1 cellular context compared by ENCODE assay signal in the genomic region with DNA sequence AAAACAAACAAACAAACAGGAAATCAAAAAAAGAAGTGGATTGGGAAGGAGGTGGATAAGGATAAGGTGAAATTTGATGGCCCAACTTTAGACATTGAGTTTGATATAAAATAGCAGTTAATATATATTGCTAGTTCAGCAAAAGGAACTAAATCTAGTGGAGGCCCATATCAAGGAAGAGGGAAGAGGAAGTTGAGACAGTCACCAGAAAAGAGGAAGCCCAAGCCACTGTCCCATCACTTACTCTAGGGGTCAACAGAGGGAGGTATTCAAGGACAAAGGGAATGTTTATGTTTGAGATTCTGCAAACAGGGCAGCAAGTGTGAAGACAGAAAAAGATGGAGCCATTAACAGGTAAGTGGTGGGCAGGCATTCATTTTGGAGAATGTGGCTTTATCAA.
TF ChIP-seq lines count a peak whose summit lies in the region.

No MANE protein-coding gene starts in this region.

TF ChIP-seq in WTC11, 78 proteins besides CTCF, POLR2A, EP300 and RAD21 (continued from another document):
- TF ChIP-seq, protein P1, sequence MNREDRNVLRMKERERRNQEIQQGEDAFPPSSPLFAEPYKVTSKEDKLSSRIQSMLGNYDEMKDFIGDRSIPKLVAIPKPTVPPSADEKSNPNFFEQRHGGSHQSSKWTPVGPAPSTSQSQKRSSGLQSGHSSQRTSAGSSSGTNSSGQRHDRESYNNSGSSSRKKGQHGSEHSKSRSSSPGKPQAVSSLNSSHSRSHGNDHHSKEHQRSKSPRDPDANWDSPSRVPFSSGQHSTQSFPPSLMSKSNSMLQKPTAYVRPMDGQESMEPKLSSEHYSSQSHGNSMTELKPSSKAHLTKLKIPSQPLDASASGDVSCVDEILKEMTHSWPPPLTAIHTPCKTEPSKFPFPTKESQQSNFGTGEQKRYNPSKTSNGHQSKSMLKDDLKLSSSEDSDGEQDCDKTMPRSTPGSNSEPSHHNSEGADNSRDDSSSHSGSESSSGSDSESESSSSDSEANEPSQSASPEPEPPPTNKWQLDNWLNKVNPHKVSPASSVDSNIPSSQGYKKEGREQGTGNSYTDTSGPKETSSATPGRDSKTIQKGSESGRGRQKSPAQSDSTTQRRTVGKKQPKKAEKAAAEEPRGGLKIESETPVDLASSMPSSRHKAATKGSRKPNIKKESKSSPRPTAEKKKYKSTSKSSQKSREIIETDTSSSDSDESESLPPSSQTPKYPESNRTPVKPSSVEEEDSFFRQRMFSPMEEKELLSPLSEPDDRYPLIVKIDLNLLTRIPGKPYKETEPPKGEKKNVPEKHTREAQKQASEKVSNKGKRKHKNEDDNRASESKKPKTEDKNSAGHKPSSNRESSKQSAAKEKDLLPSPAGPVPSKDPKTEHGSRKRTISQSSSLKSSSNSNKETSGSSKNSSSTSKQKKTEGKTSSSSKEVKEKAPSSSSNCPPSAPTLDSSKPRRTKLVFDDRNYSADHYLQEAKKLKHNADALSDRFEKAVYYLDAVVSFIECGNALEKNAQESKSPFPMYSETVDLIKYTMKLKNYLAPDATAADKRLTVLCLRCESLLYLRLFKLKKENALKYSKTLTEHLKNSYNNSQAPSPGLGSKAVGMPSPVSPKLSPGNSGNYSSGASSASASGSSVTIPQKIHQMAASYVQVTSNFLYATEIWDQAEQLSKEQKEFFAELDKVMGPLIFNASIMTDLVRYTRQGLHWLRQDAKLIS (CRISPR knock-in tag; IDR thresholded peaks at IDR 0.05; ENCODE audit: borderline replicate concordance), result no peak
- TF ChIP-seq, protein P2, sequence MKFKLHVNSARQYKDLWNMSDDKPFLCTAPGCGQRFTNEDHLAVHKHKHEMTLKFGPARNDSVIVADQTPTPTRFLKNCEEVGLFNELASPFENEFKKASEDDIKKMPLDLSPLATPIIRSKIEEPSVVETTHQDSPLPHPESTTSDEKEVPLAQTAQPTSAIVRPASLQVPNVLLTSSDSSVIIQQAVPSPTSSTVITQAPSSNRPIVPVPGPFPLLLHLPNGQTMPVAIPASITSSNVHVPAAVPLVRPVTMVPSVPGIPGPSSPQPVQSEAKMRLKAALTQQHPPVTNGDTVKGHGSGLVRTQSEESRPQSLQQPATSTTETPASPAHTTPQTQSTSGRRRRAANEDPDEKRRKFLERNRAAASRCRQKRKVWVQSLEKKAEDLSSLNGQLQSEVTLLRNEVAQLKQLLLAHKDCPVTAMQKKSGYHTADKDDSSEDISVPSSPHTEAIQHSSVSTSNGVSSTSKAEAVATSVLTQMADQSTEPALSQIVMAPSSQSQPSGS (CRISPR knock-in tag; IDR thresholded peaks at IDR 0.05; ENCODE audit: borderline replicate concordance, low read depth), result no peak
- no peak for TF ChIP-seq NFATC4 (CRISPR knock-in tag; IDR thresholded peaks at IDR 0.05)
- TF ChIP-seq, protein P3, sequence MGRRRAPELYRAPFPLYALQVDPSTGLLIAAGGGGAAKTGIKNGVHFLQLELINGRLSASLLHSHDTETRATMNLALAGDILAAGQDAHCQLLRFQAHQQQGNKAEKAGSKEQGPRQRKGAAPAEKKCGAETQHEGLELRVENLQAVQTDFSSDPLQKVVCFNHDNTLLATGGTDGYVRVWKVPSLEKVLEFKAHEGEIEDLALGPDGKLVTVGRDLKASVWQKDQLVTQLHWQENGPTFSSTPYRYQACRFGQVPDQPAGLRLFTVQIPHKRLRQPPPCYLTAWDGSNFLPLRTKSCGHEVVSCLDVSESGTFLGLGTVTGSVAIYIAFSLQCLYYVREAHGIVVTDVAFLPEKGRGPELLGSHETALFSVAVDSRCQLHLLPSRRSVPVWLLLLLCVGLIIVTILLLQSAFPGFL (CRISPR knock-in tag; IDR thresholded peaks at IDR 0.05; ENCODE audit: borderline replicate concordance), result no peak
- TF ChIP-seq, protein P4, sequence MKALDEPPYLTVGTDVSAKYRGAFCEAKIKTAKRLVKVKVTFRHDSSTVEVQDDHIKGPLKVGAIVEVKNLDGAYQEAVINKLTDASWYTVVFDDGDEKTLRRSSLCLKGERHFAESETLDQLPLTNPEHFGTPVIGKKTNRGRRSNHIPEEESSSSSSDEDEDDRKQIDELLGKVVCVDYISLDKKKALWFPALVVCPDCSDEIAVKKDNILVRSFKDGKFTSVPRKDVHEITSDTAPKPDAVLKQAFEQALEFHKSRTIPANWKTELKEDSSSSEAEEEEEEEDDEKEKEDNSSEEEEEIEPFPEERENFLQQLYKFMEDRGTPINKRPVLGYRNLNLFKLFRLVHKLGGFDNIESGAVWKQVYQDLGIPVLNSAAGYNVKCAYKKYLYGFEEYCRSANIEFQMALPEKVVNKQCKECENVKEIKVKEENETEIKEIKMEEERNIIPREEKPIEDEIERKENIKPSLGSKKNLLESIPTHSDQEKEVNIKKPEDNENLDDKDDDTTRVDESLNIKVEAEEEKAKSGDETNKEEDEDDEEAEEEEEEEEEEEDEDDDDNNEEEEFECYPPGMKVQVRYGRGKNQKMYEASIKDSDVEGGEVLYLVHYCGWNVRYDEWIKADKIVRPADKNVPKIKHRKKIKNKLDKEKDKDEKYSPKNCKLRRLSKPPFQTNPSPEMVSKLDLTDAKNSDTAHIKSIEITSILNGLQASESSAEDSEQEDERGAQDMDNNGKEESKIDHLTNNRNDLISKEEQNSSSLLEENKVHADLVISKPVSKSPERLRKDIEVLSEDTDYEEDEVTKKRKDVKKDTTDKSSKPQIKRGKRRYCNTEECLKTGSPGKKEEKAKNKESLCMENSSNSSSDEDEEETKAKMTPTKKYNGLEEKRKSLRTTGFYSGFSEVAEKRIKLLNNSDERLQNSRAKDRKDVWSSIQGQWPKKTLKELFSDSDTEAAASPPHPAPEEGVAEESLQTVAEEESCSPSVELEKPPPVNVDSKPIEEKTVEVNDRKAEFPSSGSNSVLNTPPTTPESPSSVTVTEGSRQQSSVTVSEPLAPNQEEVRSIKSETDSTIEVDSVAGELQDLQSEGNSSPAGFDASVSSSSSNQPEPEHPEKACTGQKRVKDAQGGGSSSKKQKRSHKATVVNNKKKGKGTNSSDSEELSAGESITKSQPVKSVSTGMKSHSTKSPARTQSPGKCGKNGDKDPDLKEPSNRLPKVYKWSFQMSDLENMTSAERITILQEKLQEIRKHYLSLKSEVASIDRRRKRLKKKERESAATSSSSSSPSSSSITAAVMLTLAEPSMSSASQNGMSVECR (CRISPR knock-in tag; IDR thresholded peaks at IDR 0.05; ENCODE audit: borderline replicate concordance), result no peak
- TF ChIP-seq, protein P5, sequence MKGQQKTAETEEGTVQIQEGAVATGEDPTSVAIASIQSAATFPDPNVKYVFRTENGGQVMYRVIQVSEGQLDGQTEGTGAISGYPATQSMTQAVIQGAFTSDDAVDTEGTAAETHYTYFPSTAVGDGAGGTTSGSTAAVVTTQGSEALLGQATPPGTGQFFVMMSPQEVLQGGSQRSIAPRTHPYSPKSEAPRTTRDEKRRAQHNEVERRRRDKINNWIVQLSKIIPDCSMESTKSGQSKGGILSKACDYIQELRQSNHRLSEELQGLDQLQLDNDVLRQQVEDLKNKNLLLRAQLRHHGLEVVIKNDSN (CRISPR knock-in tag; IDR thresholded peaks at IDR 0.05), result no peak
- TF ChIP-seq SOX15 (CRISPR knock-in tag; IDR thresholded peaks at IDR 0.05), result no peak
- TF ChIP-seq, protein P6, sequence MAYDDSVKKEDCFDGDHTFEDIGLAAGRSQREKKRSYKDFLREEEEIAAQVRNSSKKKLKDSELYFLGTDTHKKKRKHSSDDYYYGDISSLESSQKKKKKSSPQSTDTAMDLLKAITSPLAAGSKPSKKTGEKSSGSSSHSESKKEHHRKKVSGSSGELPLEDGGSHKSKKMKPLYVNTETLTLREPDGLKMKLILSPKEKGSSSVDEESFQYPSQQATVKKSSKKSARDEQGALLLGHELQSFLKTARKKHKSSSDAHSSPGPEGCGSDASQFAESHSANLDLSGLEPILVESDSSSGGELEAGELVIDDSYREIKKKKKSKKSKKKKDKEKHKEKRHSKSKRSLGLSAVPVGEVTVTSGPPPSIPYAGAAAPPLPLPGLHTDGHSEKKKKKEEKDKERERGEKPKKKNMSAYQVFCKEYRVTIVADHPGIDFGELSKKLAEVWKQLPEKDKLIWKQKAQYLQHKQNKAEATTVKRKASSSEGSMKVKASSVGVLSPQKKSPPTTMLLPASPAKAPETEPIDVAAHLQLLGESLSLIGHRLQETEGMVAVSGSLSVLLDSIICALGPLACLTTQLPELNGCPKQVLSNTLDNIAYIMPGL (CRISPR knock-in tag; IDR thresholded peaks at IDR 0.05), result no peak
